8 cellular contexts compared by ENCODE assay signal in genomic region chrX:135003876-135004623, GRCh38. TPM values are rescaled to one million over a fixed set of nuclear protein-coding genes. Genes with fewer than 3 reads are reported as not detected.
DNase-seq lines count a peak whose midpoint lies in the region; ATAC-seq and TF ChIP-seq lines count a peak whose summit lies in the region.

No MANE protein-coding gene starts in this region.

- H3K4me3 Mint-ChIP-seq in T-cell (peak overlapping the region; percentile 80 to 86 (median 84)), type B pancreatic cell (peak overlapping the region; percentile 91)

- no peaks in the 10 kb centered on the region for H3K9me3 ChIP-seq in heart right ventricle

- peak; percentile 94 for ATAC-seq in HG02763 (IDR thresholded peaks at IDR 0.05; ENCODE audit: unreplicated experiment)
- peak; percentile 92 to 98 (median 94) for ATAC-seq in T-cell (replicated peaks in 1 of 4)
- peak; percentile 98 to 100 (median 99) for ATAC-seq in heart right ventricle

- peaks cover 0 to 11% (median 0%) of the 10 kb centered on the region in 9 donors for H3K4me1 ChIP-seq in heart right ventricle

- H3K27ac ChIP-seq in heart right ventricle, result peak overlapping the region in 4 of 10 donors; percentile 29 to 50 (median 44)

- peaks cover 0 to 22% (median 0%) of the 10 kb centered on the region in 7 donors for H3K27me3 ChIP-seq in heart right ventricle

- H3K4me3 ChIP-seq in heart right ventricle, result peak overlapping the region; percentile 28 to 56 (median 50)

- TF ChIP-seq CTCF in GM10266 (IDR thresholded peaks at IDR 0.05; ENCODE audit: control insufficient read depth, insufficient read depth, low read depth, missing control alignments) (no peak), heart right ventricle (IDR thresholded peaks at IDR 0.05) (no peak), type B pancreatic cell (conservative IDR thresholded peaks at IDR 0.05) (no peak)

- CTCF ChIA-PET in T-cell (lab: Charles Lee), result interaction anchor here in 1 of 2 donors (0.5 to 0.6 kb wide), 2 partner anchors 549 to 634 kb away, joined by 3 to 5 read pairs; no protein-coding TSS in a partner anchor

- H3K9me3 Mint-ChIP-seq in T-cell, result no peaks in the 10 kb centered on the region
- H3K9me3 Mint-ChIP-seq in type B pancreatic cell, result no peaks in the 10 kb centered on the region

- intact Hi-C loops in heart right ventricle (cut with DNase I) (loop anchor here in 3 of 10 donors (5.0 kb wide), 1 partner anchor 37 kb away; no protein-coding TSS in a partner anchor), posterior cingulate gyrus (cut with DNase I) (loop anchor here (5.0 kb wide), 1 partner anchor 48 kb away; the partner anchor contains the start of gene RTL8A)

- 0% methylated on average over 33 to 35 of the region's 35 CpGs for WGBS in heart right ventricle, 2 donors

- POLR2A ChIA-PET in T-cell (lab: Charles Lee), result interaction anchor here (0.6 kb wide), 2 partner anchors 1261 to 1862 kb away, joined by 3 to 6 read pairs; no protein-coding TSS in a partner anchor

- H3K36me3 Mint-ChIP-seq in T-cell, result no peaks in the 10 kb centered on the region
- H3K36me3 Mint-ChIP-seq in type B pancreatic cell, result no peaks in the 10 kb centered on the region

- H3K27me3 Mint-ChIP-seq in T-cell (peaks cover 0 to 32% of the 10 kb centered on the region in 2 donors), type B pancreatic cell (no peaks in the 10 kb centered on the region)

- no peaks in the 10 kb centered on the region for H3K36me3 ChIP-seq in heart right ventricle

- H3K4me1 Mint-ChIP-seq in T-cell, result peaks cover 9 to 18% (median 11%) of the 10 kb centered on the region in 3 donors
- H3K4me1 Mint-ChIP-seq in type B pancreatic cell (ENCODE audit: unreplicated experiment), result no peaks in the 10 kb centered on the region

- peak overlapping the region; percentile 27 to 77 for H3K27ac Mint-ChIP-seq in T-cell
- peak overlapping the region; percentile 93 for H3K27ac Mint-ChIP-seq in type B pancreatic cell

- DNase-seq in GM10266 (ENCODE audit: extremely low spot score) (peak; percentile 84), NCI-H1436 (lab: John Stamatoyannopoulos, UW) (peak; percentile 93), T-cell (peak; percentile 73 to 89 (median 84)), amniotic epithelial cell (ENCODE audit: low read depth) (peak; percentile 82), heart right ventricle (peak; percentile 88 to 89), posterior cingulate gyrus (peak; percentile 82 to 98 (median 88)), type B pancreatic cell (ENCODE audit: extremely low spot score, unreplicated experiment) (peak; percentile 91)

RNA-seq across cellular contexts. Expression of gene SMIM10, which starts 13.3 kb away (rescaled TPM):
- total RNA-seq in T-cell (not detected), heart right ventricle (1 to 10 TPM; 3.7 to 7.4 (median 6.4) TPM), type B pancreatic cell (ENCODE audit: low replicate concordance) (0.64 and 0.65 TPM in 2 replicates)
- polyA plus RNA-seq in heart right ventricle, result 10 to 100 TPM in 1 of 2 donors, 1 to 10 TPM in 1; 6.8 to 15.0 TPM

RNA-seq across cellular contexts. Expression of gene RTL8B, which starts 18.3 kb away (rescaled TPM):
- total RNA-seq in T-cell (under 1 TPM in 4 of 5 donors, not detected in 1; 0.13 to 0.43 (median 0.34) TPM), heart right ventricle (10 to 100 TPM; 11.7 to 19.7 (median 14.9) TPM), type B pancreatic cell (ENCODE audit: low replicate concordance) (13.9 and 14.2 TPM in 2 replicates)
- 10 to 100 TPM; 14.7 to 23.6 TPM for polyA plus RNA-seq in heart right ventricle

RNA-seq across cellular contexts. Expression of gene RTL8C, which starts 28.1 kb away (rescaled TPM):
- total RNA-seq in T-cell (10 to 100 TPM in 4 of 5 donors, 1 to 10 TPM in 1; 7.7 to 27.9 (median 20.7) TPM), heart right ventricle (100 to 1,000 TPM; 289 to 354 (median 298) TPM), type B pancreatic cell (ENCODE audit: low replicate concordance) (90.6 and 109 TPM in 2 replicates)
- 100 to 1,000 TPM; 388 to 485 TPM for polyA plus RNA-seq in heart right ventricle

RNA-seq across cellular contexts. Expression of gene RTL8A, which starts 47.9 kb away (rescaled TPM):
- total RNA-seq in T-cell (10 to 100 TPM in 3 of 5 donors, 1 to 10 TPM in 2; 8.0 to 23.5 (median 18.5) TPM), heart right ventricle (10 to 100 TPM; 22.1 to 44.0 (median 28.8) TPM), type B pancreatic cell (ENCODE audit: low replicate concordance) (48.7 and 54.5 TPM in 2 replicates)
- 100 to 1,000 TPM; 105 to 108 TPM for polyA plus RNA-seq in heart right ventricle

Comparison
In these comparisons a context has a peak if more than half of its experiments do, and no peak if none do; other contexts are left out.
1. RNA of gene RTL8B, which starts 18.3 kb away (total RNA-seq): 11.7 to 19.7 TPM in heart right ventricle and 13.9 to 14.2 TPM in type B pancreatic cell; 0.13 to 0.43 TPM in T-cell; every median in the first group is over 4 times any median in the second.
2. Peak in every context shown above with its lines, with median percentiles within 50 percentile points of each other: DNase-seq and ATAC-seq.